13 cellular contexts compared by ENCODE assay signal in the genomic region with DNA sequence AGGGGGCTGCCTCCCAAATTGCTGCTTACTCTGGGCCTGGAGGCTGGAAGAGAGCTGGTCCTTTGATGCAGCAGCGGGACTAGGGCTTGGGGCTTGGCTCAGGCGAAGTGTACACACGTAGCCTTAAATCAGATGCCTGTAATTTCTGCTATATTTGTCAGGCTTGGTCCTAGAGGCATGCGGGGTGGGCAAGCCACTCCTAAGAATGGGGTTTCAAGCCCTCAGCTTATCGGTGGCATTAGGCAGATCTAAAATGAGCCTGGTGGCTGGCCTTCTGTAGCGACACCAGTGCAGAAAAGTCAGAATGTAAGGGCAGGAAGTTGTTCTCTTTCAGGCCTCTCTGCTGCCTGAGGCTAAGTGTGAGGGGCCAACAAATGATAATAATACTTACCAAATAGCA. TPM values are rescaled to one million over a fixed set of nuclear protein-coding genes. Genes with fewer than 3 reads are reported as not detected.
DNase-seq lines count a peak whose midpoint lies in the region; ATAC-seq lines count a peak whose summit lies in the region.
"Had no signal": no experiment of that assay in that cellular context is flagged by ENCODE, and none has a peak within 500 bp of the region (broad histone marks: within the 10 kb centered on the region; RNA-seq: fewer than 3 reads in every experiment).

No MANE protein-coding gene starts in this region.

- no peak overlapping the region for H3K27ac ChIP-seq in right cardiac atrium (ENCODE audit: low read length)
- H3K27ac ChIP-seq: transverse colon had no signal

- 35% methylated on average over 6 of the region's 6 CpGs for WGBS in right cardiac atrium

- POLR2A ChIA-PET in T-cell (lab: Charles Lee), result no interaction called here

- H3K27me3 ChIP-seq in right cardiac atrium (ENCODE audit: control insufficient read depth, insufficient read depth), result peaks cover 3% of the 10 kb centered on the region

- no peaks in the 10 kb centered on the region for H3K36me3 Mint-ChIP-seq in T-cell

- no peak for ATAC-seq in right cardiac atrium
- no peak for ATAC-seq in Right ventricle myocardium inferior
- no peak for ATAC-seq in T-cell (replicated peaks in 1 of 4)
- no peak for ATAC-seq in stimulated activated naive CD8-positive, alpha-beta T cell treated with anti-CD3 and anti-CD28 coated beads, Interleukin-15, amount 100 ng/mL, for 72 hours
- no peak for ATAC-seq in GM19455 (IDR thresholded peaks at IDR 0.05; ENCODE audit: unreplicated experiment)
- ATAC-seq in HG03520 (IDR thresholded peaks at IDR 0.05; ENCODE audit: unreplicated experiment), result no peak

- peaks cover 0 to 7% (median 6%) of the 10 kb centered on the region in 3 donors for H3K9me3 Mint-ChIP-seq in T-cell
- H3K9me3 Mint-ChIP-seq in stimulated activated naive CD8-positive, alpha-beta T cell treated with anti-CD3 and anti-CD28 coated beads, Interleukin-15, amount 100 ng/mL, for 72 hours, result no peaks in the 10 kb centered on the region

- H3K4me3 Mint-ChIP-seq in T-cell, result peak overlapping the region; percentile 0 to 54 (median 49)
- H3K4me3 Mint-ChIP-seq in stimulated activated naive CD8-positive, alpha-beta T cell treated with anti-CD3 and anti-CD28 coated beads, Interleukin-15, amount 100 ng/mL, for 72 hours, result peak overlapping the region; percentile 77 to 84

- CTCF ChIA-PET in T-cell (lab: Charles Lee), result no interaction called here

- H3K27ac Mint-ChIP-seq in T-cell, result no peak overlapping the region
- no peak overlapping the region for H3K27ac Mint-ChIP-seq in stimulated activated naive CD8-positive, alpha-beta T cell treated with anti-CD3 and anti-CD28 coated beads, Interleukin-15, amount 100 ng/mL, for 72 hours

- peaks cover 68 to 77% of the 10 kb centered on the region in 2 donors for H3K27me3 Mint-ChIP-seq in T-cell
- peaks cover 86% of the 10 kb centered on the region for H3K27me3 Mint-ChIP-seq in stimulated activated naive CD8-positive, alpha-beta T cell treated with anti-CD3 and anti-CD28 coated beads, Interleukin-15, amount 100 ng/mL, for 72 hours

- DNase-seq in right cardiac atrium (no peak), Right ventricle myocardium inferior (ENCODE audit: missing footprints) (no peak), T-cell (no peak), iPS-NIHi11 (ENCODE audit: low spot score) (peak; percentile 23), H4 (ENCODE audit: low spot score) (no peak)
- no peak for DNase-seq in stimulated activated naive CD8-positive, alpha-beta T cell treated with anti-CD3 and anti-CD28 coated beads, Interleukin-15, amount 100 ng/mL, for 72 hours
- DNase-seq: cerebellar nuclear complex; DMS 273 treated with DMSO at 0.1 percent for 48 hours; NCI-H2029 treated with DMSO at 0.1 percent for 48 hours; stimulated activated CD4-positive, alpha-beta T cell treated with anti-CD3 and anti-CD28 coated beads, Interleukin-4, amount 100 ng/mL, for 24 hours; transverse colon had no signal

- no peaks in the 10 kb centered on the region for H3K4me1 ChIP-seq in right cardiac atrium (ENCODE audit: control insufficient read depth, insufficient read depth, low read length)

- H3K4me3 ChIP-seq in right cardiac atrium (ENCODE audit: low read length), result peak overlapping the region; percentile 43

- H3K9me3 ChIP-seq in right cardiac atrium (ENCODE audit: control insufficient read depth, low read length), result no peaks in the 10 kb centered on the region
- H3K9me3 ChIP-seq: transverse colon had no signal

- intact Hi-C loops in right cardiac atrium (cut with DNase I) (no loop called here), Right ventricle myocardium inferior (cut with DNase I) (no loop called here)

- peaks cover 26 to 27% (median 27%) of the 10 kb centered on the region in 3 donors for H3K4me1 Mint-ChIP-seq in T-cell
- H3K4me1 Mint-ChIP-seq in stimulated activated naive CD8-positive, alpha-beta T cell treated with anti-CD3 and anti-CD28 coated beads, Interleukin-15, amount 100 ng/mL, for 72 hours, result peaks cover 36% of the 10 kb centered on the region

RNA-seq across cellular contexts. Expression of a gene that starts 0.9 kb away (rescaled TPM):
- total RNA-seq in right cardiac atrium (under 1 TPM in 3 of 4 donors, not detected in 1; 0.06 to 0.28 (median 0.09) TPM), Right ventricle myocardium inferior (0.14 TPM), T-cell (under 1 TPM in 3 of 5 donors, not detected in 2; 0.06 to 0.21 (median 0.10) TPM)
- polyA plus RNA-seq in right cardiac atrium, result 0.07 TPM
- total RNA-seq in H4 (2014; rRNA removed; shearing (Covaris generic)), result not detected in 2 replicates
